In the genomic region with DNA sequence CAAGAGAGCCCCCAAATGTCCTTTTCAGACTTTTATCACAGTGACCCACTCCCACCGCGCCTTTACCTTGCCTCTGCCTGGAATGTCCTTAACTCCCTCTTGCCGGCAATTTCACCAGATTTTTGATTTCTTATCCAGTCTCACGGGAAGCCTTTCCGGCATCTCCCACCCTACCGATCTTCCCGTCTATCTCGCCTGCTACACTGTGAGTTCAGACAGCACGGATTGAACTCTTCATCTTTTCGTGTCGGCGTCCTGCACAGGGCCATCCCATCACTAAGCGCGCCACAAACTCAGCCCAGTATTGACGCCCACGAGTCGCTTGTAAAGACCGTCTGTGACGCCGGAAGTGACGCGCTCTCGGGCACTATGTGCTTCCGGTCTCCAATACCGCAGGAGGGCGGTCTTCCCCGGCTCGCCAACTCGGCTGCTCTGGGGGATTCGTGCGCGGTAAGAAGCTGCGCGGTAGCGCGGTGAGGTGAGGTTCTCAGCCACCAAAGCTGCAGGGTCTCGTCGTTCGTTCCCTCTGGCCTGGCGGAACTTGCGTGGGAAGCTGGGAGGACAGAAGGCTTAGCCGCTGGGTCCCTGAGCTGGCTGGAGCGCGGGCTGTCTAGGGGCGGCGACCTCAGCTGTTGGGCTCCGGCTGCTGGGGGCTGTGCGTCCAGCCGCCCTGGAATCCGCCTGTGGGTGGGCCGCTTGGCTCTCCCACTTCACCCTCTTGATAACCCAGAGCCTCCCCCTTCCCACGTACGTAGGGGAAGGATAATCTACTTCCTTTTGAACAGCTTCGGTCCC, we compare ENCODE assay signal across 8 cellular contexts. TPM values are rescaled to one million over a fixed set of nuclear protein-coding genes. Genes with fewer than 3 reads are reported as not detected.
A peak's percentile ranks its signal among the peaks of the same experiment; 100 is the strongest.
DNase-seq lines count a peak whose midpoint lies in the region; ATAC-seq and TF ChIP-seq lines count a peak whose summit lies in the region.

A gene with protein sequence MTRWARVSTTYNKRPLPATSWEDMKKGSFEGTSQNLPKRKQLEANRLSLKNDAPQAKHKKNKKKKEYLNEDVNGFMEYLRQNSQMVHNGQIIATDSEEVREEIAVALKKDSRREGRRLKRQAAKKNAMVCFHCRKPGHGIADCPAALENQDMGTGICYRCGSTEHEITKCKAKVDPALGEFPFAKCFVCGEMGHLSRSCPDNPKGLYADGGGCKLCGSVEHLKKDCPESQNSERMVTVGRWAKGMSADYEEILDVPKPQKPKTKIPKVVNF (plus strand): TSS at position 367 of the 795 bp plus-strand sequence. CDS start 3,171 bp downstream, outside the sequence.

- ATAC-seq in GM19328 (IDR thresholded peaks at IDR 0.05; ENCODE audit: unreplicated experiment) (peak; percentile 97), HG03520 (IDR thresholded peaks at IDR 0.05; ENCODE audit: unreplicated experiment) (peak; percentile 94)

- TF ChIP-seq CTCF in CD14-positive monocyte (IDR thresholded peaks at IDR 0.05), result no peak

- H3K36me3 Mint-ChIP-seq in CD14-positive monocyte, result peaks cover 11 to 12% of the 10 kb centered on the region in 2 donors

- H3K27me3 Mint-ChIP-seq in CD14-positive monocyte (ENCODE audit: low read depth in 3 of 3), result peaks cover 0 to 3% (median 0%) of the 10 kb centered on the region in 3 donors

- peaks cover 0 to 9% (median 3%) of the 10 kb centered on the region in 7 donors for H3K9me3 Mint-ChIP-seq in CD14-positive monocyte

- peaks cover 29% of the 10 kb centered on the region for H3K4me1 Mint-ChIP-seq in CD14-positive monocyte

- intact Hi-C loops in CD14-positive monocyte (cut with micrococcal nuclease), result loop anchor here in 1 of 2 donors (5.0 kb wide), 1 partner anchor 976 kb away; a partner anchor contains a TSS

- peak within 1 kb of the TSS; percentile 92 to 99 (median 94) for H3K27ac Mint-ChIP-seq in CD14-positive monocyte

- DNase-seq in CD14-positive monocyte (ENCODE audit: low spot score) (peak; percentile 90), NCI-H748 (lab: John Stamatoyannopoulos, UW; ENCODE audit: unreplicated experiment) (peak; percentile 97), dedifferentiated amniotic fluid mesenchymal stem cell (ENCODE audit: extremely low spot score) (peak; percentile 96), left kidney (ENCODE audit: low read depth, low spot score) (peak; percentile 99)
- DNase-seq in activated CD4-positive, alpha-beta T cell treated with anti-CD3 and anti-CD28 coated beads, Interleukin-2, amount 50 U/mL, for 1 hour, result peak; percentile 93
- peak; percentile 92 to 93 for DNase-seq in stimulated activated CD4-positive, alpha-beta T cell treated with anti-CD3 and anti-CD28 coated beads, Interleukin-2, amount 100 ng/mL, for 24 hours

- peak within 1 kb of the TSS; percentile 94 to 99 for H3K4me3 Mint-ChIP-seq in CD14-positive monocyte

RNA-seq across cellular contexts. Expression of the gene that starts here (rescaled TPM):
- 10 to 100 TPM; 14.6 to 15.9 TPM for polyA plus RNA-seq in CD14-positive monocyte

Comparison
In these comparisons a context has a peak if more than half of its experiments do, and no peak if none do; other contexts are left out.
1. Peak in every context shown above with its lines: DNase-seq and ATAC-seq.